1 cellular context compared by ENCODE assay signal in the genomic region with DNA sequence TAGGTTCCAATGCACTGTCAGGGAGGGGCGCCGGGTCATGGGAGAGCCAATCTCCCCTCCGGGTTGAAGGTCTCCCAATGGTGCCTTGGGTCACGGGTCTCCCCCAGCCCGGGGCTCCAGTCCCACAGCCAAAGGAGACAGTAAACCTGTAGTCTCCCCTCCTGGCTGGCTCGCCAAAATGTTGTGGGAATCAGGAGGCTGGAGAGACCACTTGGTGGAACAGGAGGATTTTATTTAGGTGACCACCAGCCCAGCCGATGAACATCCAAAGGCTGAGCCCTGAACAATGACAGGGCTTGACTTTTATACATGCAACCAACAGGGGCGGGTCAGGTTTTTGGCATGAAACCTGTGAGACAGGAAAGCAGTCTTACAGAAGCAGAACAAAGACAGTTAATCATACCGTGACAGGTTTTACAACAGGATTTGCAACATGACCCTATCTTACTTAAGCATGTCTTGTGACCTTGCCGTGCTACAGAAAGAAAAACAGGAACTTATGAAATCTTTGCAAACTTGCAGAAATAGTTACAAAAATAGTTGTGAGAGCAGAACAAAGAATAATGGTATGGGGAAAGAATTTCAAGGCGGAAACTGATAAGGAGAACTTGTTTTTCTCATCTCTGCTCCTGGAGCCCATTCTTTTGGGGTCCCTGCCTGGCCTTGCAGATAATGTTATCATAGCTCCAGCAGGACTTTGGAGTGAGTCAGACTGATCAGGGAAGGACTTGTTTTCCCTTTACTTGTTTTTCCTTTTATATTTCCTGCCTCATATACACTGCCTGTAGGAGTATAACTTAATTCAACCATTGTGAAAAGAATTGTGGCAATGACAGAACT.
TF ChIP-seq lines count a peak whose summit lies in the region.

No MANE protein-coding gene starts in this region.

TF ChIP-seq in K562, 482 proteins besides CTCF, POLR2A, EP300 and RAD21 (continued from another document and continues in another):
- TF ChIP-seq, protein P1, sequence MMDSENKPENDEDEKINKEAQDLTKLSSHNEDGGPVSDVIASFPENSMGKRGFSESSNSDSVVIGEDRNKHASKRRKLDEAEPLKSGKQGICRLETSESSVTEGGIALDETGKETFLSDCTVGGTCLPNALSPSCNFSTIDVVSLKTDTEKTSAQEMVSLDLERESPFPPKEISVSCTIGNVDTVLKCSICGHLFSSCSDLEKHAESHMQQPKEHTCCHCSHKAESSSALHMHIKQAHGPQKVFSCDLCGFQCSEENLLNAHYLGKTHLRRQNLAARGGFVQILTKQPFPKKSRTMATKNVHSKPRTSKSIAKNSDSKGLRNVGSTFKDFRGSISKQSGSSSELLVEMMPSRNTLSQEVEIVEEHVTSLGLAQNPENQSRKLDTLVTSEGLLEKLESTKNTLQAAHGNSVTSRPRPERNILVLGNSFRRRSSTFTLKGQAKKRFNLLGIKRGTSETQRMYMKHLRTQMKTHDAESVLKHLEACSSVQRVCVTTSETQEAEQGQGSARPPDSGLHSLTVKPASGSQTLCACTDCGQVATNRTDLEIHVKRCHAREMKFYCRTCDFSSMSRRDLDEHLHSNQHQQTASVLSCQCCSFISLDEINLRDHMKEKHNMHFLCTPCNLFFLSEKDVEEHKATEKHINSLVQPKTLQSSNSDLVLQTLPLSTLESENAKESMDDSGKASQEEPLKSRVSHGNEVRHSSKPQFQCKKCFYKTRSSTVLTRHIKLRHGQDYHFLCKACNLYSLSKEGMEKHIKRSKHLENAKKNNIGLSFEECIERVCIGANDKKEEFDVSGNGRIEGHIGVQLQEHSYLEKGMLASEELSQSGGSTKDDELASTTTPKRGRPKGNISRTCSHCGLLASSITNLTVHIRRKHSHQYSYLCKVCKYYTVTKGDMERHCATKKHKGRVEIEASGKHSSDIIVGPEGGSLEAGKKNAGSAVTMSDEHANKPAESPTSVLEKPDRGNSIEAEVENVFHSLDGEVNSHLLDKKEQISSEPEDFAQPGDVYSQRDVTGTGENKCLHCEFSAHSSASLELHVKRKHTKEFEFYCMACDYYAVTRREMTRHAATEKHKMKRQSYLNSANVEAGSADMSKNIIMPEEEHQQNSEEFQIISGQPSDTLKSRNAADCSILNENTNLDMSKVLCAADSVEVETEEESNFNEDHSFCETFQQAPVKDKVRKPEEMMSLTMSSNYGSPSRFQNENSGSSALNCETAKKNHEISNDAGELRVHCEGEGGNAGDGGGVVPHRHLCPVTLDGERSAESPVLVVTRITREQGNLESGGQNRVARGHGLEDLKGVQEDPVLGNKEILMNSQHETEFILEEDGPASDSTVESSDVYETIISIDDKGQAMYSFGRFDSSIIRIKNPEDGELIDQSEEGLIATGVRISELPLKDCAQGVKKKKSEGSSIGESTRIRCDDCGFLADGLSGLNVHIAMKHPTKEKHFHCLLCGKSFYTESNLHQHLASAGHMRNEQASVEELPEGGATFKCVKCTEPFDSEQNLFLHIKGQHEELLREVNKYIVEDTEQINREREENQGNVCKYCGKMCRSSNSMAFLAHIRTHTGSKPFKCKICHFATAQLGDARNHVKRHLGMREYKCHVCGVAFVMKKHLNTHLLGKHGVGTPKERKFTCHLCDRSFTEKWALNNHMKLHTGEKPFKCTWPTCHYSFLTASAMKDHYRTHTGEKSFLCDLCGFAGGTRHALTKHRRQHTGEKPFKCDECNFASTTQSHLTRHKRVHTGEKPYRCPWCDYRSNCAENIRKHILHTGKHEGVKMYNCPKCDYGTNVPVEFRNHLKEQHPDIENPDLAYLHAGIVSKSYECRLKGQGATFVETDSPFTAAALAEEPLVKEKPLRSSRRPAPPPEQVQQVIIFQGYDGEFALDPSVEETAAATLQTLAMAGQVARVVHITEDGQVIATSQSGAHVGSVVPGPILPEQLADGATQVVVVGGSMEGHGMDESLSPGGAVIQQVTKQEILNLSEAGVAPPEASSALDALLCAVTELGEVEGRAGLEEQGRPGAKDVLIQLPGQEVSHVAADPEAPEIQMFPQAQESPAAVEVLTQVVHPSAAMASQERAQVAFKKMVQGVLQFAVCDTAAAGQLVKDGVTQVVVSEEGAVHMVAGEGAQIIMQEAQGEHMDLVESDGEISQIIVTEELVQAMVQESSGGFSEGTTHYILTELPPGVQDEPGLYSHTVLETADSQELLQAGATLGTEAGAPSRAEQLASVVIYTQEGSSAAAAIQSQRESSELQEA (IDR thresholded peaks at IDR 0.05; ENCODE audit: low read depth) = no peak
- TF ChIP-seq MYNN (IDR thresholded peaks at IDR 0.05) (peak; percentile 69; the same call in 1 of the 2 replicates), MYNN (CRISPR knock-in tag; IDR thresholded peaks at IDR 0.05) (no peak), ZNF174 (CRISPR knock-in tag; IDR thresholded peaks at IDR 0.05) (no peak), E4F1 (CRISPR knock-in tag; IDR thresholded peaks at IDR 0.05; ENCODE audit: borderline replicate concordance) (no peak), ARNT (IDR thresholded peaks at IDR 0.05) (peak; percentile 96 to 97; a peak in 3 of 4 replicates), NKRF (IDR thresholded peaks at IDR 0.05; ENCODE audit: borderline replicate concordance) (no peak; the same call in 1 of the 2 replicates), CHCHD3 (CRISPR knock-in tag; IDR thresholded peaks at IDR 0.05) (no peak), ZNF324 (CRISPR knock-in tag; IDR thresholded peaks at IDR 0.05) (0 out of 2 replicates have a peak, but pooled peaks have one; percentile 55), FUS (optimal IDR thresholded peaks at IDR 0.05; ENCODE audit: low read depth, low read length) (no peak), ZNF785 (CRISPR knock-in tag; IDR thresholded peaks at IDR 0.05) (no peak), ZNF551 (CRISPR knock-in tag; IDR thresholded peaks at IDR 0.05) (no peak), KAT7 (CRISPR knock-in tag; IDR thresholded peaks at IDR 0.05; ENCODE audit: borderline replicate concordance) (no peak), CHD2 (IDR thresholded peaks at IDR 0.05; ENCODE audit: low read depth, low read length) (no peak), ZBTB5 (IDR thresholded peaks at IDR 0.05) (no peak), ZBTB8A (IDR thresholded peaks at IDR 0.05; ENCODE audit: partially characterized antibody) (no peak), PPARD (CRISPR knock-in tag; IDR thresholded peaks at IDR 0.05) (no peak), CBX8 (IDR thresholded peaks at IDR 0.05; ENCODE audit: borderline replicate concordance, extremely low read depth, low read depth, low read length, poor library complexity, severe bottlenecking) (no peak), DNMT1 (IDR thresholded peaks at IDR 0.05) (no peak), CHD1 (IDR thresholded peaks at IDR 0.05; ENCODE audit: low read length) (no peak)
- TF ChIP-seq, protein P2, sequence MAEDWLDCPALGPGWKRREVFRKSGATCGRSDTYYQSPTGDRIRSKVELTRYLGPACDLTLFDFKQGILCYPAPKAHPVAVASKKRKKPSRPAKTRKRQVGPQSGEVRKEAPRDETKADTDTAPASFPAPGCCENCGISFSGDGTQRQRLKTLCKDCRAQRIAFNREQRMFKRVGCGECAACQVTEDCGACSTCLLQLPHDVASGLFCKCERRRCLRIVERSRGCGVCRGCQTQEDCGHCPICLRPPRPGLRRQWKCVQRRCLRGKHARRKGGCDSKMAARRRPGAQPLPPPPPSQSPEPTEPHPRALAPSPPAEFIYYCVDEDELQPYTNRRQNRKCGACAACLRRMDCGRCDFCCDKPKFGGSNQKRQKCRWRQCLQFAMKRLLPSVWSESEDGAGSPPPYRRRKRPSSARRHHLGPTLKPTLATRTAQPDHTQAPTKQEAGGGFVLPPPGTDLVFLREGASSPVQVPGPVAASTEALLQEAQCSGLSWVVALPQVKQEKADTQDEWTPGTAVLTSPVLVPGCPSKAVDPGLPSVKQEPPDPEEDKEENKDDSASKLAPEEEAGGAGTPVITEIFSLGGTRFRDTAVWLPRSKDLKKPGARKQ (CRISPR knock-in tag; IDR thresholded peaks at IDR 0.05) = peak; percentile 46; the same call in 1 of the 2 replicates
- TF ChIP-seq, protein P3, sequence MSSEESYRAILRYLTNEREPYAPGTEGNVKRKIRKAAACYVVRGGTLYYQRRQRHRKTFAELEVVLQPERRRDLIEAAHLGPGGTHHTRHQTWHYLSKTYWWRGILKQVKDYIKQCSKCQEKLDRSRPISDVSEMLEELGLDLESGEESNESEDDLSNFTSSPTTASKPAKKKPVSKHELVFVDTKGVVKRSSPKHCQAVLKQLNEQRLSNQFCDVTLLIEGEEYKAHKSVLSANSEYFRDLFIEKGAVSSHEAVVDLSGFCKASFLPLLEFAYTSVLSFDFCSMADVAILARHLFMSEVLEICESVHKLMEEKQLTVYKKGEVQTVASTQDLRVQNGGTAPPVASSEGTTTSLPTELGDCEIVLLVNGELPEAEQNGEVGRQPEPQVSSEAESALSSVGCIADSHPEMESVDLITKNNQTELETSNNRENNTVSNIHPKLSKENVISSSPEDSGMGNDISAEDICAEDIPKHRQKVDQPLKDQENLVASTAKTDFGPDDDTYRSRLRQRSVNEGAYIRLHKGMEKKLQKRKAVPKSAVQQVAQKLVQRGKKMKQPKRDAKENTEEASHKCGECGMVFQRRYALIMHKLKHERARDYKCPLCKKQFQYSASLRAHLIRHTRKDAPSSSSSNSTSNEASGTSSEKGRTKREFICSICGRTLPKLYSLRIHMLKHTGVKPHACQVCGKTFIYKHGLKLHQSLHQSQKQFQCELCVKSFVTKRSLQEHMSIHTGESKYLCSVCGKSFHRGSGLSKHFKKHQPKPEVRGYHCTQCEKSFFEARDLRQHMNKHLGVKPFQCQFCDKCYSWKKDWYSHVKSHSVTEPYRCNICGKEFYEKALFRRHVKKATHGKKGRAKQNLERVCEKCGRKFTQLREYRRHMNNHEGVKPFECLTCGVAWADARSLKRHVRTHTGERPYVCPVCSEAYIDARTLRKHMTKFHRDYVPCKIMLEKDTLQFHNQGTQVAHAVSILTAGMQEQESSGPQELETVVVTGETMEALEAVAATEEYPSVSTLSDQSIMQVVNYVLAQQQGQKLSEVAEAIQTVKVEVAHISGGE (CRISPR knock-in tag; IDR thresholded peaks at IDR 0.05) = peak in 1 of 3 experiments; percentile 85; a peak in 2 of 6 replicates
- TF ChIP-seq, protein P4, sequence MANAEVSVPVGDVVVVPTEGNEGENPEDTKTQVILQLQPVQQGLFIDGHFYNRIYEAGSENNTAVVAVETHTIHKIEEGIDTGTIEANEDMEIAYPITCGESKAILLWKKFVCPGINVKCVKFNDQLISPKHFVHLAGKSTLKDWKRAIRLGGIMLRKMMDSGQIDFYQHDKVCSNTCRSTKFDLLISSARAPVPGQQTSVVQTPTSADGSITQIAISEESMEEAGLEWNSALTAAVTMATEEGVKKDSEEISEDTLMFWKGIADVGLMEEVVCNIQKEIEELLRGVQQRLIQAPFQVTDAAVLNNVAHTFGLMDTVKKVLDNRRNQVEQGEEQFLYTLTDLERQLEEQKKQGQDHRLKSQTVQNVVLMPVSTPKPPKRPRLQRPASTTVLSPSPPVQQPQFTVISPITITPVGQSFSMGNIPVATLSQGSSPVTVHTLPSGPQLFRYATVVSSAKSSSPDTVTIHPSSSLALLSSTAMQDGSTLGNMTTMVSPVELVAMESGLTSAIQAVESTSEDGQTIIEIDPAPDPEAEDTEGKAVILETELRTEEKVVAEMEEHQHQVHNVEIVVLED (CRISPR knock-in tag; IDR thresholded peaks at IDR 0.05) = 0 out of 2 replicates have a peak, but pooled peaks have one; percentile 20
- TF ChIP-seq, protein P5, sequence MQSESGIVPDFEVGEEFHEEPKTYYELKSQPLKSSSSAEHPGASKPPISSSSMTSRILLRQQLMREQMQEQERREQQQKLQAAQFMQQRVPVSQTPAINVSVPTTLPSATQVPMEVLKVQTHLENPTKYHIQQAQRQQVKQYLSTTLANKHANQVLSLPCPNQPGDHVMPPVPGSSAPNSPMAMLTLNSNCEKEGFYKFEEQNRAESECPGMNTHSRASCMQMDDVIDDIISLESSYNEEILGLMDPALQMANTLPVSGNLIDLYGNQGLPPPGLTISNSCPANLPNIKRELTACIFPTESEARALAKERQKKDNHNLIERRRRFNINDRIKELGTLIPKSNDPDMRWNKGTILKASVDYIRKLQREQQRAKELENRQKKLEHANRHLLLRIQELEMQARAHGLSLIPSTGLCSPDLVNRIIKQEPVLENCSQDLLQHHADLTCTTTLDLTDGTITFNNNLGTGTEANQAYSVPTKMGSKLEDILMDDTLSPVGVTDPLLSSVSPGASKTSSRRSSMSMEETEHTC (IDR thresholded peaks at IDR 0.05) = peak; percentile 97
